In genomic region chr2:69604026-69604678, GRCh38 we compare ENCODE assay signal across 2 cellular contexts.
TF ChIP-seq lines count a peak whose summit lies in the region.

No MANE protein-coding gene starts in this region.

TF ChIP-seq in K562, 482 proteins besides CTCF, POLR2A, EP300 and RAD21 (continues in another document):
- TF ChIP-seq MCM5 (IDR thresholded peaks at IDR 0.05; ENCODE audit: low read depth) (no peak), MBD1 (CRISPR knock-in tag; IDR thresholded peaks at IDR 0.05) (no peak), CREB1 (IDR thresholded peaks at IDR 0.05) (peak; percentile 59), CREB1 (CRISPR knock-in tag; IDR thresholded peaks at IDR 0.05) (peak; percentile 59), RBM22 (IDR thresholded peaks at IDR 0.05; ENCODE audit: low read depth, low read length, poor library complexity, severe bottlenecking) (no peak), C11orf30 (IDR thresholded peaks at IDR 0.05; ENCODE audit: low read depth) (no peak; the same call in 1 of the 2 replicates), IRF1 (CRISPR knock-in tag; IDR thresholded peaks at IDR 0.05; ENCODE audit: borderline replicate concordance) (no peak), ZNF274 (IDR thresholded peaks at IDR 0.05; ENCODE audit: borderline replicate concordance, low read depth, low read length) (no peak), SUPT5H (IDR thresholded peaks at IDR 0.05) (no peak), MEIS2 (IDR thresholded peaks at IDR 0.05; ENCODE audit: partially characterized antibody) (peak; percentile 80), NR2F6 (CRISPR knock-in tag; IDR thresholded peaks at IDR 0.05) (no peak), FOXP1 (CRISPR knock-in tag; IDR thresholded peaks at IDR 0.05) (no peak), PBX2 (CRISPR knock-in tag; IDR thresholded peaks at IDR 0.05; ENCODE audit: low read depth) (no peak), PBX2 (tag; conservative IDR thresholded peaks at IDR 0.05; ENCODE audit: low read depth) (peak; percentile 56), BCL6 (CRISPR knock-in tag; IDR thresholded peaks at IDR 0.05) (no peak), ATF4 (CRISPR knock-in tag; IDR thresholded peaks at IDR 0.05) (no peak), NFIC (IDR thresholded peaks at IDR 0.05) (no peak), TAF7 (tag; IDR thresholded peaks at IDR 0.05) (no peak), TRIM24 (IDR thresholded peaks at IDR 0.05) (no peak), HSF4 (CRISPR knock-in tag; IDR thresholded peaks at IDR 0.05; ENCODE audit: borderline replicate concordance) (no peak), CBFA2T3 (IDR thresholded peaks at IDR 0.05) (peak; percentile 40), HNRNPLL (IDR thresholded peaks at IDR 0.05; ENCODE audit: low read depth, low read length, poor library complexity, severe bottlenecking) (no peak), POLR2G (IDR thresholded peaks at IDR 0.05; ENCODE audit: low read depth, low read length) (no peak)

TF ChIP-seq in HepG2, 621 proteins besides CTCF, POLR2A, EP300 and RAD21:
- TF ChIP-seq SOX13 (IDR thresholded peaks at IDR 0.05) (no peak), SOX13 (CRISPR knock-in tag; conservative IDR thresholded peaks at IDR 0.05 in 1 of 2, IDR thresholded peaks at IDR 0.05 in 1 of 2) (0 out of 4 replicates have a peak, but pooled peaks of 1 of the 2 experiments have one; percentile 5), SALL1 (CRISPR knock-in tag; IDR thresholded peaks at IDR 0.05) (0 out of 2 replicates have a peak, but pooled peaks have one; percentile 25), SIX1 (CRISPR knock-in tag; IDR thresholded peaks at IDR 0.05; ENCODE audit: borderline replicate concordance) (peak; percentile 35; the same call in 1 of the 2 replicates), SUZ12 (IDR thresholded peaks at IDR 0.05; ENCODE audit: low read depth, low read length) (no peak), ZNF703 (CRISPR knock-in tag; IDR thresholded peaks at IDR 0.05; ENCODE audit: borderline replicate concordance) (no peak), ZNF782 (CRISPR knock-in tag; IDR thresholded peaks at IDR 0.05; ENCODE audit: borderline replicate concordance) (no peak), SIX4 (CRISPR knock-in tag; IDR thresholded peaks at IDR 0.05) (peak; percentile 48; the same call in 1 of the 2 replicates), RARG (CRISPR knock-in tag; IDR thresholded peaks at IDR 0.05; ENCODE audit: low read depth) (no peak), JUND (CRISPR knock-in tag; IDR thresholded peaks at IDR 0.05) (no peak), ZEB1 (IDR thresholded peaks at IDR 0.05; ENCODE audit: insufficient replicate concordance, low read depth) (no peak), FIP1L1 (IDR thresholded peaks at IDR 0.05; ENCODE audit: borderline replicate concordance, insufficient read depth, low read depth, low read length) (no peak), ZNF362 (CRISPR knock-in tag; IDR thresholded peaks at IDR 0.05; ENCODE audit: borderline replicate concordance) (no peak), ZNF18 (CRISPR knock-in tag; IDR thresholded peaks at IDR 0.05; ENCODE audit: insufficient replicate concordance) (no peak), BORCS8-MEF2B (CRISPR knock-in tag; IDR thresholded peaks at IDR 0.05) (0 out of 2 replicates have a peak, but pooled peaks have one; percentile 41), FOXM1 (CRISPR knock-in tag; IDR thresholded peaks at IDR 0.05) (no peak), ZNF331 (CRISPR knock-in tag; IDR thresholded peaks at IDR 0.05) (no peak)
